1 cellular context compared by ENCODE assay signal in genomic region chr10:80185522-80186299, GRCh38.
TF ChIP-seq lines count a peak whose summit lies in the region.

No MANE protein-coding gene starts in this region.

TF ChIP-seq in SK-N-SH, 30 proteins besides CTCF, POLR2A, EP300 and RAD21:
- TF ChIP-seq SMC3 (IDR thresholded peaks at IDR 0.05; ENCODE audit: low read depth, low read length) = no peak
- TF ChIP-seq NFIC (IDR thresholded peaks at IDR 0.05; ENCODE audit: borderline replicate concordance) = no peak
- TF ChIP-seq FOXJ3 (CRISPR knock-in tag; IDR thresholded peaks at IDR 0.05) = no peak
- no peak for TF ChIP-seq IRF3 (IDR thresholded peaks at IDR 0.05; ENCODE audit: low read depth, low read length)
- TF ChIP-seq TCF12 (IDR thresholded peaks at IDR 0.05) = no peak
- no peak for TF ChIP-seq POLR2AphosphoS5 (IDR thresholded peaks at IDR 0.05; ENCODE audit: low read depth, low read length)
- TF ChIP-seq MXI1 (IDR thresholded peaks at IDR 0.05; ENCODE audit: low read depth, low read length) = no peak
- TF ChIP-seq RFX5 (IDR thresholded peaks at IDR 0.05; ENCODE audit: low read length) = no peak
- TF ChIP-seq NRF1 (IDR thresholded peaks at IDR 0.05; ENCODE audit: low read depth, low read length) = no peak
- TF ChIP-seq TEAD4 (IDR thresholded peaks at IDR 0.05; ENCODE audit: borderline replicate concordance, insufficient read depth) = no peak
- TF ChIP-seq ELF1 (IDR thresholded peaks at IDR 0.05) = no peak
- TF ChIP-seq GATA2 (CRISPR knock-in tag; IDR thresholded peaks at IDR 0.05) = no peak
- TF ChIP-seq FOSL2 (IDR thresholded peaks at IDR 0.05; ENCODE audit: borderline replicate concordance, low read depth) = no peak
- TF ChIP-seq JUND (IDR thresholded peaks at IDR 0.05) = no peak
- TF ChIP-seq ZBTB33 (IDR thresholded peaks at IDR 0.05; ENCODE audit: borderline replicate concordance, low read depth) = no peak
- no peak for TF ChIP-seq TAF1 (IDR thresholded peaks at IDR 0.05; ENCODE audit: borderline replicate concordance, low read depth, low read length)
- no peak for TF ChIP-seq RXRA (IDR thresholded peaks at IDR 0.05; ENCODE audit: borderline replicate concordance, low read depth)
- no peak for TF ChIP-seq USF2 (IDR thresholded peaks at IDR 0.05; ENCODE audit: borderline replicate concordance, low read depth, low read length)
